ENCODE assay signal across 1 cellular context in the genomic region with DNA sequence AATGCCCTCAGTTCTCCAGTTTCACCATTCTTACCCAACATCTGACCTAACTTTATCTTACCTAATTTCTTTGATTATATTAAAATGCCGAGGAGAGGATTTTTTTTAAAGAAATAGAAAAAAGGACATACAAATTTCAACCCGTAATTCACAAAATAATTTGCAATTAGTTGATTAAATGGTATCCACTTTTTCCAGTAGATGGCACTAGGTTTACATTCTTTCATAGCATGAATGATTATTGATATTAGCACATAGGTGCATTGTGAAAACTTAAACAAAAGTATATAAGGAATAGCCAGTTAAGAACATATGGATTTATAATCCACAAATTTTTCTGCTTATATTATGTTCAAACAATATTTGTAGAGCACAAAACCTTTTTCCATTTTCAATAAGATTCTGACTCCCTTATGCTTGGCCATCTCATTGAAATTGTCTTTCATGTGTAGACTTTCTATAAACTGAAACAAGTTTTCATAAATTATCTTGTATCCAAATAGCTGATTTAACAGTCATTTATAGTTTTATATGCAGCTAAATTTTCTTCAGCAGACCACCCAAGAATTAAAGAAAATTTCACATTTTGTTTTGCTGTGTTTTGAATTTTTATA.
TF ChIP-seq lines count a peak whose summit lies in the region.

No MANE protein-coding gene starts in this region.

TF ChIP-seq in H1, 55 proteins besides CTCF, POLR2A, EP300 and RAD21 (continued from another document):
- TF ChIP-seq GTF2F1 (IDR thresholded peaks at IDR 0.05; ENCODE audit: borderline replicate concordance, low read depth, low read length) (no peak), SIRT6 (IDR thresholded peaks at IDR 0.05; ENCODE audit: low read length) (no peak), EGR1 (IDR thresholded peaks at IDR 0.05; ENCODE audit: borderline replicate concordance, low read depth, low read length) (no peak), PHF8 (conservative IDR thresholded peaks at IDR 0.05; ENCODE audit: low read depth, low read length) (no peak), CBX8 (IDR thresholded peaks at IDR 0.05; ENCODE audit: borderline replicate concordance, low read depth, low read length) (no peak), NANOG (IDR thresholded peaks at IDR 0.05; ENCODE audit: insufficient read depth, low read depth, low read length, poor library complexity, severe bottlenecking) (no peak)
